ENCODE assay signal across 8 cellular contexts in genomic region chr10:90857635-90858488, GRCh38. TPM values are rescaled to one million over a fixed set of nuclear protein-coding genes. Genes with fewer than 3 reads are reported as not detected.
A peak's percentile ranks its signal among the peaks of the same experiment; 100 is the strongest.
DNase-seq lines count a peak whose midpoint lies in the region; ATAC-seq and TF ChIP-seq lines count a peak whose summit lies in the region.

Gene HTR7, minus strand, starts transcription at chr10:90858039. Its CDS starts 368 bp downstream, at chr10:90857671.

- H3K4me1 ChIP-seq in SJSA1 (replicated peaks) (peaks cover 35% of the 10 kb centered on the region), prostate gland (replicated peaks) (no peaks in the 10 kb centered on the region)

- H3K4me3 ChIP-seq in AG04449 (ENCODE audit: low read depth, low read length) (peak within 1 kb of the TSS; percentile 63), SJSA1 (peak within 1 kb of the TSS; percentile 94), prostate gland (peak within 1 kb of the TSS; percentile 42 to 46)

- no peak within 1 kb of the TSS for H3K27ac Mint-ChIP-seq in activated naive CD4-positive, alpha-beta T cell treated with anti-CD3 and anti-CD28 coated beads, Interleukin-2, amount 50 U/mL, for 72 hours

- peaks cover 18% of the 10 kb centered on the region for H3K27me3 ChIP-seq in SJSA1 (replicated peaks)
- no peaks in the 10 kb centered on the region for H3K27me3 ChIP-seq in prostate gland (replicated peaks; ENCODE audit: insufficient read depth)

- H3K36me3 ChIP-seq in SJSA1 (peaks cover 5% of the 10 kb centered on the region; the same call in 1 of the 2 replicates), prostate gland (no peaks in the 10 kb centered on the region)

- H3K9me3 ChIP-seq in SJSA1 (replicated peaks) (peaks cover 4% of the 10 kb centered on the region; the same call in 1 of the 2 replicates), prostate gland (no peaks in the 10 kb centered on the region)

- under 1% methylated on average over 56 of the region's 105 CpGs for WGBS in prostate gland

- H3K36me3 Mint-ChIP-seq in activated naive CD4-positive, alpha-beta T cell treated with anti-CD3 and anti-CD28 coated beads, Interleukin-2, amount 50 U/mL, for 72 hours = no peaks in the 10 kb centered on the region

- intact Hi-C loops in left cardiac atrium (cut with DNase I) = no loop called here
- intact Hi-C loops in prostate gland (cut with DNase I) = loop anchor here (10.0 kb wide), 1 partner anchor 103 kb away; no protein-coding TSS in a partner anchor

- TF ChIP-seq CTCF in AG04449 (IDR thresholded peaks at IDR 0.05; ENCODE audit: insufficient read depth, low read length, missing control alignments) (peak; percentile 57), prostate gland (IDR thresholded peaks at IDR 0.05) (peak; percentile 32 to 68 (median 44))

- H3K9me3 Mint-ChIP-seq in activated naive CD4-positive, alpha-beta T cell treated with anti-CD3 and anti-CD28 coated beads, Interleukin-2, amount 50 U/mL, for 72 hours = no peaks in the 10 kb centered on the region

- POLR2A ChIA-PET in AG04449 (lab: Yijun Ruan, JAX) = interaction anchor here (1.0 kb wide), 1 partner anchor 13 kb away, joined by 3 read pairs; no protein-coding TSS in a partner anchor

- CTCF ChIA-PET in AG04449 (lab: Yijun Ruan, JAX) = interaction anchor here (0.7 to 16.7 kb wide), 13 partner anchors 9 to 105 kb away, joined by 3 to 532 read pairs (median 4); partner anchors contain the start of gene RPP30

- peak within 1 kb of the TSS; percentile 79 for H3K27ac ChIP-seq in SJSA1
- peak within 1 kb of the TSS in 1 of 2 donors; percentile 12 for H3K27ac ChIP-seq in prostate gland

- peak; percentile 68 for ATAC-seq in GM18517 (IDR thresholded peaks at IDR 0.05; ENCODE audit: unreplicated experiment)
- peak; percentile 69 for ATAC-seq in HG03045 (IDR thresholded peaks at IDR 0.05; ENCODE audit: unreplicated experiment)
- peak; percentile 90 for ATAC-seq in activated naive CD4-positive, alpha-beta T cell treated with anti-CD3 and anti-CD28 coated beads, Interleukin-2, amount 50 U/mL, for 72 hours
- peak; percentile 92 to 93 for ATAC-seq in left cardiac atrium
- ATAC-seq in GM18870 (IDR thresholded peaks at IDR 0.05; ENCODE audit: unreplicated experiment) = no peak

- no peak for DNase-seq in AG04449 (ENCODE audit: low read depth, low spot score)
- DNase-seq in SJSA1 (ENCODE audit: low read depth in 1 of 2, low spot score in 2 of 2) = peak; percentile 68 to 80
- DNase-seq in activated naive CD4-positive, alpha-beta T cell treated with anti-CD3 and anti-CD28 coated beads, Interleukin-2, amount 50 U/mL, for 72 hours (ENCODE audit: low spot score in 2 of 2) = peak; percentile 68 to 73
- DNase-seq in left cardiac atrium = peak; percentile 46
- DNase-seq in prostate gland (ENCODE audit: low spot score) = peak; percentile 31

- no peak for TF ChIP-seq POLR2A in prostate gland (IDR thresholded peaks at IDR 0.05)

RNA-seq across cellular contexts. Expression of gene HTR7, which starts in this region (rescaled TPM):
- total RNA-seq in SJSA1 (2014; rRNA removed; shearing (Covaris generic)) = 0.88 and 1.8 TPM in 2 replicates
- under 1 TPM in 1 of 2 donors, not detected in 1; 0.18 TPM for total RNA-seq in activated naive CD4-positive, alpha-beta T cell treated with anti-CD3 and anti-CD28 coated beads, Interleukin-2, amount 50 U/mL, for 72 hours
- under 1 TPM; 0.31 to 0.32 TPM for total RNA-seq in left cardiac atrium
- total RNA-seq in prostate gland = 1 to 10 TPM in 1 of 2 donors, under 1 TPM in 1; 0.77 to 3.5 TPM

Comparison
In these comparisons a context has a peak if more than half of its experiments do, and no peak if none do; other contexts are left out.
1. Peak in DNase-seq and ATAC-seq in activated naive CD4-positive, alpha-beta T cell treated with anti-CD3 and anti-CD28 coated beads, Interleukin-2, amount 50 U/mL, for 72 hours; RNA of the gene not detected or under 1 TPM.
2. Peak in DNase-seq and ATAC-seq in left cardiac atrium; RNA of the gene not detected or under 1 TPM.
3. H3K4me3 ChIP-seq: peak in every context shown above with its lines; median percentile 94 in SJSA1; 63 in AG04449; 44 in prostate gland.